ENCODE assay signal across 1 cellular context in genomic region chr15:73326157-73326556, GRCh38.
TF ChIP-seq lines count a peak whose summit lies in the region.

No MANE protein-coding gene starts in this region.

TF ChIP-seq in WTC11, 78 proteins besides CTCF, POLR2A, EP300 and RAD21 (continued from another document):
- TF ChIP-seq ZNF121 (CRISPR knock-in tag; IDR thresholded peaks at IDR 0.05) (no peak), USF1 (CRISPR knock-in tag; IDR thresholded peaks at IDR 0.05) (no peak), FOXP1 (CRISPR knock-in tag; IDR thresholded peaks at IDR 0.05; ENCODE audit: borderline replicate concordance) (no peak), NFATC4 (CRISPR knock-in tag; IDR thresholded peaks at IDR 0.05) (no peak), GRHL2 (CRISPR knock-in tag; IDR thresholded peaks at IDR 0.05; ENCODE audit: insufficient replicate concordance, severe bottlenecking) (no peak), PRDM15 (CRISPR knock-in tag; IDR thresholded peaks at IDR 0.05) (no peak; the same call in 1 of the 2 replicates), MYBL2 (CRISPR knock-in tag; IDR thresholded peaks at IDR 0.05) (no peak), SMAD3 (CRISPR knock-in tag; IDR thresholded peaks at IDR 0.05; ENCODE audit: borderline replicate concordance) (no peak), ZMAT4 (CRISPR knock-in tag; IDR thresholded peaks at IDR 0.05) (no peak), CBFB (CRISPR knock-in tag; IDR thresholded peaks at IDR 0.05; ENCODE audit: low read depth) (no peak), ZNF219 (CRISPR knock-in tag; IDR thresholded peaks at IDR 0.05; ENCODE audit: borderline replicate concordance) (no peak)
